ENCODE assay signal across 13 cellular contexts in genomic region chr11:66101055-66101454, GRCh38. TPM values are rescaled to one million over a fixed set of nuclear protein-coding genes. Genes with fewer than 3 reads are reported as not detected.
DNase-seq lines count a peak whose midpoint lies in the region; ATAC-seq and TF ChIP-seq lines count a peak whose summit lies in the region.
"Had no signal": no experiment of that assay in that cellular context is flagged by ENCODE, and none has a peak within 500 bp of the region (broad histone marks: within the 10 kb centered on the region; RNA-seq: fewer than 3 reads in every experiment).

No MANE protein-coding gene starts in this region.

- no peaks in the 10 kb centered on the region for H3K9me3 ChIP-seq in thyroid gland
- H3K9me3 ChIP-seq in BE2C: no peaks in the 10 kb centered on the region
- H3K9me3 ChIP-seq: left lung had no signal

- H3K4me3 ChIP-seq in thyroid gland (replicated peaks in 1 of 3) (no peak overlapping the region), BE2C (ENCODE audit: low read depth, low read length) (no peak overlapping the region)
- H3K4me3 ChIP-seq: GM23248 had no signal

- H3K4me1 ChIP-seq in thyroid gland (peaks cover 12 to 15% of the 10 kb centered on the region in 2 donors), BE2C (peaks cover 12% of the 10 kb centered on the region)

- peaks cover 68% of the 10 kb centered on the region for H3K4me1 Mint-ChIP-seq in activated naive CD4-positive, alpha-beta T cell treated with anti-CD3 and anti-CD28 coated beads for 36 hours (ENCODE audit: low read depth)
- H3K4me1 Mint-ChIP-seq in IgD-negative memory B cell: peaks cover 55 to 59% (median 57%) of the 10 kb centered on the region in 3 donors
- H3K4me1 Mint-ChIP-seq in central memory CD8-positive, alpha-beta T cell: peaks cover 54% of the 10 kb centered on the region

- no peaks in the 10 kb centered on the region for H3K36me3 ChIP-seq in thyroid gland
- no peaks in the 10 kb centered on the region for H3K36me3 ChIP-seq in BE2C
- H3K36me3 ChIP-seq: left lung had no signal

- H3K9me3 Mint-ChIP-seq in activated naive CD4-positive, alpha-beta T cell treated with anti-CD3 and anti-CD28 coated beads for 36 hours: no peaks in the 10 kb centered on the region
- no peaks in the 10 kb centered on the region for H3K9me3 Mint-ChIP-seq in IgD-negative memory B cell
- H3K9me3 Mint-ChIP-seq in central memory CD8-positive, alpha-beta T cell: no peaks in the 10 kb centered on the region

- WGBS in thyroid gland, 2 donors: 79 to 81% methylated on average over 3 of the region's 3 CpGs

- H3K27ac Mint-ChIP-seq in activated naive CD4-positive, alpha-beta T cell treated with anti-CD3 and anti-CD28 coated beads for 36 hours: peak overlapping the region; percentile 92
- peak overlapping the region; percentile 89 to 94 (median 94) for H3K27ac Mint-ChIP-seq in IgD-negative memory B cell
- H3K27ac Mint-ChIP-seq in central memory CD8-positive, alpha-beta T cell (ENCODE audit: low read depth): peak overlapping the region; percentile 68

- H3K27me3 Mint-ChIP-seq in activated naive CD4-positive, alpha-beta T cell treated with anti-CD3 and anti-CD28 coated beads for 36 hours (ENCODE audit: low read depth): no peaks in the 10 kb centered on the region
- H3K27me3 Mint-ChIP-seq in IgD-negative memory B cell: no peaks in the 10 kb centered on the region
- no peaks in the 10 kb centered on the region for H3K27me3 Mint-ChIP-seq in central memory CD8-positive, alpha-beta T cell

- ATAC-seq in central memory CD8-positive, alpha-beta T cell (replicated peaks; ENCODE audit: extremely low read depth, poor library complexity, severe bottlenecking): peak; percentile 69
- ATAC-seq: PC-3 had no signal

- no peak for TF ChIP-seq POLR2A in thyroid gland (IDR thresholded peaks at IDR 0.05)

- DNase-seq in activated naive CD4-positive, alpha-beta T cell treated with anti-CD3 and anti-CD28 coated beads for 36 hours: no peak
- DNase-seq in activated naive CD4-positive, alpha-beta T cell (lab: John Stamatoyannopoulos, UW): no peak
- no peak for DNase-seq in central memory CD8-positive, alpha-beta T cell (ENCODE audit: low spot score in 2 of 2)
- DNase-seq in thyroid gland (no peak), cortex of kidney (lab: John Stamatoyannopoulos, UW) (no peak), NCI-H2081 (lab: John Stamatoyannopoulos, UW) (no peak), BE2C (no peak)
- DNase-seq: GM23248, PC-3 had no signal

- CTCF ChIA-PET in activated naive CD4-positive, alpha-beta T cell treated with anti-CD3 and anti-CD28 coated beads for 36 hours (lab: Charles Lee): interaction anchor here (1.9 kb wide), 1 partner anchor 30 kb away, joined by 6 read pairs; the partner anchor contains the start of gene PACS1

- H3K4me3 Mint-ChIP-seq in activated naive CD4-positive, alpha-beta T cell treated with anti-CD3 and anti-CD28 coated beads for 36 hours: peak overlapping the region; percentile 72
- H3K4me3 Mint-ChIP-seq in IgD-negative memory B cell: peak overlapping the region; percentile 66 to 88 (median 79)
- H3K4me3 Mint-ChIP-seq in central memory CD8-positive, alpha-beta T cell: peak overlapping the region; percentile 72

- H3K27ac ChIP-seq in thyroid gland: peak overlapping the region; percentile 31 to 53 (median 37)
- H3K27ac ChIP-seq: GM23248 had no signal

- H3K27me3 ChIP-seq in thyroid gland (no peaks in the 10 kb centered on the region), BE2C (no peaks in the 10 kb centered on the region)
- H3K27me3 ChIP-seq: left lung had no signal

- TF ChIP-seq CTCF in thyroid gland (IDR thresholded peaks at IDR 0.05) (no peak), BE2C (IDR thresholded peaks at IDR 0.05; ENCODE audit: low read depth, low read length) (no peak)

- H3K36me3 Mint-ChIP-seq in activated naive CD4-positive, alpha-beta T cell treated with anti-CD3 and anti-CD28 coated beads for 36 hours (ENCODE audit: low read depth): peaks cover 8% of the 10 kb centered on the region
- H3K36me3 Mint-ChIP-seq in IgD-negative memory B cell: peaks cover 6% of the 10 kb centered on the region
- H3K36me3 Mint-ChIP-seq in central memory CD8-positive, alpha-beta T cell (ENCODE audit: insufficient read depth): peaks cover 3% of the 10 kb centered on the region

- intact Hi-C loops in activated naive CD4-positive, alpha-beta T cell treated with anti-CD3 and anti-CD28 coated beads for 36 hours (cut with micrococcal nuclease): loop anchor here (1.0 to 2.0 kb wide), 3 partner anchors 14 to 25 kb away; no protein-coding TSS in a partner anchor
- intact Hi-C loops in thyroid gland (cut with DNase I): no loop called here

RNA-seq across cellular contexts. Expression of gene PACS1, which starts 31.0 kb away (rescaled TPM):
- total RNA-seq in activated naive CD4-positive, alpha-beta T cell treated with anti-CD3 and anti-CD28 coated beads for 36 hours: 10 to 100 TPM; 77.8 to 80.7 TPM
- polyA plus RNA-seq in IgD-negative memory B cell: 72.9 TPM
- 10 to 100 TPM; 39.6 to 67.7 (median 59.7) TPM for total RNA-seq in thyroid gland
- polyA plus RNA-seq in BE2C (2012; ENCODE audit: insufficient read depth, insufficient read length, low read depth): 14.9 TPM

RNA-seq across cellular contexts. Expression of gene SF3B2, which starts 48.9 kb away (rescaled TPM):
- 100 to 1,000 TPM; 319 to 321 TPM for total RNA-seq in activated naive CD4-positive, alpha-beta T cell treated with anti-CD3 and anti-CD28 coated beads for 36 hours
- polyA plus RNA-seq in IgD-negative memory B cell: 91.8 TPM
- total RNA-seq in thyroid gland: 100 to 1,000 TPM; 149 to 231 (median 158) TPM
- 410 TPM for polyA plus RNA-seq in BE2C (2012; ENCODE audit: insufficient read depth, insufficient read length, low read depth)

RNA-seq across cellular contexts. Expression of gene GAL3ST3, which starts 52.1 kb away (rescaled TPM):
- under 1 TPM in 1 of 2 experiments, not detected in 1; 0.17 TPM for total RNA-seq in activated naive CD4-positive, alpha-beta T cell treated with anti-CD3 and anti-CD28 coated beads for 36 hours
- polyA plus RNA-seq in IgD-negative memory B cell: not detected
- total RNA-seq in thyroid gland: 100 to 1,000 TPM in 2 of 4 donors, 10 to 100 TPM in 2; 49.2 to 154 (median 118) TPM
- polyA plus RNA-seq in BE2C (2012; ENCODE audit: insufficient read depth, insufficient read length, low read depth): 6.3 TPM
- total RNA-seq: G401, GM23248, left lung, LHCN-M2, PC-3 had no signal
- polyA plus RNA-seq: GM23248 had no signal

Comparison
In these comparisons a context has a peak if more than half of its experiments do, and no peak if none do; other contexts are left out.
1. RNA of gene GAL3ST3, which starts 52.1 kb away (total RNA-seq): 49.2 to 154 TPM in thyroid gland; 0.17 TPM in activated naive CD4-positive, alpha-beta T cell treated with anti-CD3 and anti-CD28 coated beads for 36 hours; every median in the first group is over 10 times any median in the second.
2. Peak in every context shown above with its lines, with median percentiles within 50 percentile points of each other: H3K27ac Mint-ChIP-seq and H3K4me3 Mint-ChIP-seq.